2 cellular contexts compared by ENCODE assay signal in the genomic region with DNA sequence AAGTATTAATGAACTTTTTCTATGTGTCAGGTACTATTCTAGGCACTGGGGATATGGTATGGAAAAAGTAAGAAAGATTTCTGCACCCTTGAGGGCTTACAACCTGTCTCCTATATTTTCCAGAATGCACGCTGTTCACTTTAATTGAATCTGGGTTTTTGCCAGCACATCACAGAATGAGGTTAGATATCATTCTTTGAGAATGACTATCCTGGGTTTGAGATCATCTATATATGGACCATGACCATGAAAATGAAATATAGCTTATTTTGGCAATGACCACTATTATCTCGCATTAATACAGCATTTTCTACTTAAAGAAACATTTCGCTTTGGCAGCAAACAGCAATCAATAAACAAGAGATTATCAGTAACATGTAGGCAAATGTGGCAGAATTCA.
TF ChIP-seq lines count a peak whose summit lies in the region.

No MANE protein-coding gene starts in this region.

TF ChIP-seq in SK-N-SH, 30 proteins besides CTCF, POLR2A, EP300 and RAD21 (continued from another document):
- TF ChIP-seq, protein P1, sequence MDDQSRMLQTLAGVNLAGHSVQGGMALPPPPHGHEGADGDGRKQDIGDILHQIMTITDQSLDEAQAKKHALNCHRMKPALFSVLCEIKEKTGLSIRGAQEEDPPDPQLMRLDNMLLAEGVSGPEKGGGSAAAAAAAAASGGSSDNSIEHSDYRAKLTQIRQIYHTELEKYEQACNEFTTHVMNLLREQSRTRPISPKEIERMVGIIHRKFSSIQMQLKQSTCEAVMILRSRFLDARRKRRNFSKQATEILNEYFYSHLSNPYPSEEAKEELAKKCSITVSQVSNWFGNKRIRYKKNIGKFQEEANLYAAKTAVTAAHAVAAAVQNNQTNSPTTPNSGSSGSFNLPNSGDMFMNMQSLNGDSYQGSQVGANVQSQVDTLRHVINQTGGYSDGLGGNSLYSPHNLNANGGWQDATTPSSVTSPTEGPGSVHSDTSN (IDR thresholded peaks at IDR 0.05) = 0 out of 2 replicates have a peak, but pooled peaks have one; percentile 8
- TF ChIP-seq FOSL2 (IDR thresholded peaks at IDR 0.05; ENCODE audit: borderline replicate concordance, low read depth) = 0 out of 2 replicates have a peak, but pooled peaks have one; percentile 24
- no peak for TF ChIP-seq RCOR1 (IDR thresholded peaks at IDR 0.05; ENCODE audit: low read length)

TF ChIP-seq in SK-N-SH treated with all-trans-retinoic acid at 6 μM for 48 hours, 23 proteins besides CTCF, POLR2A, EP300 and RAD21 (continued from another document):
- TF ChIP-seq, protein P2, sequence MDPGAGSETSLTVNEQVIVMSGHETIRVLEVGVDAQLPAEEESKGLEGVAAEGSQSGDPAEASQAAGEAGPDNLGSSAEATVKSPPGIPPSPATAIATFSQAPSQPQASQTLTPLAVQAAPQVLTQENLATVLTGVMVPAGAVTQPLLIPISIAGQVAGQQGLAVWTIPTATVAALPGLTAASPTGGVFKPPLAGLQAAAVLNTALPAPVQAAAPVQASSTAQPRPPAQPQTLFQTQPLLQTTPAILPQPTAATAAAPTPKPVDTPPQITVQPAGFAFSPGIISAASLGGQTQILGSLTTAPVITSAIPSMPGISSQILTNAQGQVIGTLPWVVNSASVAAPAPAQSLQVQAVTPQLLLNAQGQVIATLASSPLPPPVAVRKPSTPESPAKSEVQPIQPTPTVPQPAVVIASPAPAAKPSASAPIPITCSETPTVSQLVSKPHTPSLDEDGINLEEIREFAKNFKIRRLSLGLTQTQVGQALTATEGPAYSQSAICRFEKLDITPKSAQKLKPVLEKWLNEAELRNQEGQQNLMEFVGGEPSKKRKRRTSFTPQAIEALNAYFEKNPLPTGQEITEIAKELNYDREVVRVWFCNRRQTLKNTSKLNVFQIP (CRISPR knock-in tag; IDR thresholded peaks at IDR 0.05; ENCODE audit: borderline replicate concordance, low read depth) = no peak
- no peak for TF ChIP-seq ESRRG (CRISPR knock-in tag; IDR thresholded peaks at IDR 0.05)
- no peak for TF ChIP-seq PPARA (CRISPR knock-in tag; IDR thresholded peaks at IDR 0.05; ENCODE audit: borderline replicate concordance)
- TF ChIP-seq ZNF565 (CRISPR knock-in tag; conservative IDR thresholded peaks at IDR 0.05; ENCODE audit: low read depth) = no peak
- TF ChIP-seq ZNF70 (CRISPR knock-in tag; IDR thresholded peaks at IDR 0.05) = no peak
- TF ChIP-seq, protein P3, sequence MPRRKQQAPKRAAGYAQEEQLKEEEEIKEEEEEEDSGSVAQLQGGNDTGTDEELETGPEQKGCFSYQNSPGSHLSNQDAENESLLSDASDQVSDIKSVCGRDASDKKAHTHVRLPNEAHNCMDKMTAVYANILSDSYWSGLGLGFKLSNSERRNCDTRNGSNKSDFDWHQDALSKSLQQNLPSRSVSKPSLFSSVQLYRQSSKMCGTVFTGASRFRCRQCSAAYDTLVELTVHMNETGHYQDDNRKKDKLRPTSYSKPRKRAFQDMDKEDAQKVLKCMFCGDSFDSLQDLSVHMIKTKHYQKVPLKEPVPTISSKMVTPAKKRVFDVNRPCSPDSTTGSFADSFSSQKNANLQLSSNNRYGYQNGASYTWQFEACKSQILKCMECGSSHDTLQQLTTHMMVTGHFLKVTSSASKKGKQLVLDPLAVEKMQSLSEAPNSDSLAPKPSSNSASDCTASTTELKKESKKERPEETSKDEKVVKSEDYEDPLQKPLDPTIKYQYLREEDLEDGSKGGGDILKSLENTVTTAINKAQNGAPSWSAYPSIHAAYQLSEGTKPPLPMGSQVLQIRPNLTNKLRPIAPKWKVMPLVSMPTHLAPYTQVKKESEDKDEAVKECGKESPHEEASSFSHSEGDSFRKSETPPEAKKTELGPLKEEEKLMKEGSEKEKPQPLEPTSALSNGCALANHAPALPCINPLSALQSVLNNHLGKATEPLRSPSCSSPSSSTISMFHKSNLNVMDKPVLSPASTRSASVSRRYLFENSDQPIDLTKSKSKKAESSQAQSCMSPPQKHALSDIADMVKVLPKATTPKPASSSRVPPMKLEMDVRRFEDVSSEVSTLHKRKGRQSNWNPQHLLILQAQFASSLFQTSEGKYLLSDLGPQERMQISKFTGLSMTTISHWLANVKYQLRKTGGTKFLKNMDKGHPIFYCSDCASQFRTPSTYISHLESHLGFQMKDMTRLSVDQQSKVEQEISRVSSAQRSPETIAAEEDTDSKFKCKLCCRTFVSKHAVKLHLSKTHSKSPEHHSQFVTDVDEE (CRISPR knock-in tag; IDR thresholded peaks at IDR 0.05) = no peak
- no peak for TF ChIP-seq ZFP30 (CRISPR knock-in tag; IDR thresholded peaks at IDR 0.05)
- TF ChIP-seq SNAI2 (CRISPR knock-in tag; IDR thresholded peaks at IDR 0.05) = no peak
- no peak for TF ChIP-seq TOX (CRISPR knock-in tag; IDR thresholded peaks at IDR 0.05; ENCODE audit: borderline replicate concordance)
- TF ChIP-seq BACH2 (CRISPR knock-in tag; IDR thresholded peaks at IDR 0.05; ENCODE audit: borderline replicate concordance) = no peak
- TF ChIP-seq ZNF8 (CRISPR knock-in tag; IDR thresholded peaks at IDR 0.05) = no peak
- no peak for TF ChIP-seq TCF4 (CRISPR knock-in tag; IDR thresholded peaks at IDR 0.05; ENCODE audit: borderline replicate concordance)
- TF ChIP-seq OSR1 (CRISPR knock-in tag; IDR thresholded peaks at IDR 0.05) = no peak
- no peak for TF ChIP-seq CSDC2 (CRISPR knock-in tag; IDR thresholded peaks at IDR 0.05)
- TF ChIP-seq ZC3H10 (CRISPR knock-in tag; IDR thresholded peaks at IDR 0.05) = no peak
- TF ChIP-seq, protein P4, sequence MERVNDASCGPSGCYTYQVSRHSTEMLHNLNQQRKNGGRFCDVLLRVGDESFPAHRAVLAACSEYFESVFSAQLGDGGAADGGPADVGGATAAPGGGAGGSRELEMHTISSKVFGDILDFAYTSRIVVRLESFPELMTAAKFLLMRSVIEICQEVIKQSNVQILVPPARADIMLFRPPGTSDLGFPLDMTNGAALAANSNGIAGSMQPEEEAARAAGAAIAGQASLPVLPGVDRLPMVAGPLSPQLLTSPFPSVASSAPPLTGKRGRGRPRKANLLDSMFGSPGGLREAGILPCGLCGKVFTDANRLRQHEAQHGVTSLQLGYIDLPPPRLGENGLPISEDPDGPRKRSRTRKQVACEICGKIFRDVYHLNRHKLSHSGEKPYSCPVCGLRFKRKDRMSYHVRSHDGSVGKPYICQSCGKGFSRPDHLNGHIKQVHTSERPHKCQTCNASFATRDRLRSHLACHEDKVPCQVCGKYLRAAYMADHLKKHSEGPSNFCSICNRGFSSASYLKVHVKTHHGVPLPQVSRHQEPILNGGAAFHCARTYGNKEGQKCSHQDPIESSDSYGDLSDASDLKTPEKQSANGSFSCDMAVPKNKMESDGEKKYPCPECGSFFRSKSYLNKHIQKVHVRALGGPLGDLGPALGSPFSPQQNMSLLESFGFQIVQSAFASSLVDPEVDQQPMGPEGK (CRISPR knock-in tag; IDR thresholded peaks at IDR 0.05; ENCODE audit: borderline replicate concordance) = no peak
- TF ChIP-seq, protein P5, sequence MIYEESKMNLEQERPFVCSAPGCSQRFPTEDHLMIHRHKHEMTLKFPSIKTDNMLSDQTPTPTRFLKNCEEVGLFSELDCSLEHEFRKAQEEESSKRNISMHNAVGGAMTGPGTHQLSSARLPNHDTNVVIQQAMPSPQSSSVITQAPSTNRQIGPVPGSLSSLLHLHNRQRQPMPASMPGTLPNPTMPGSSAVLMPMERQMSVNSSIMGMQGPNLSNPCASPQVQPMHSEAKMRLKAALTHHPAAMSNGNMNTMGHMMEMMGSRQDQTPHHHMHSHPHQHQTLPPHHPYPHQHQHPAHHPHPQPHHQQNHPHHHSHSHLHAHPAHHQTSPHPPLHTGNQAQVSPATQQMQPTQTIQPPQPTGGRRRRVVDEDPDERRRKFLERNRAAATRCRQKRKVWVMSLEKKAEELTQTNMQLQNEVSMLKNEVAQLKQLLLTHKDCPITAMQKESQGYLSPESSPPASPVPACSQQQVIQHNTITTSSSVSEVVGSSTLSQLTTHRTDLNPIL (CRISPR knock-in tag; IDR thresholded peaks at IDR 0.05; ENCODE audit: low read depth) = no peak
